ENCODE assay signal across 20 cellular contexts in the genomic region with DNA sequence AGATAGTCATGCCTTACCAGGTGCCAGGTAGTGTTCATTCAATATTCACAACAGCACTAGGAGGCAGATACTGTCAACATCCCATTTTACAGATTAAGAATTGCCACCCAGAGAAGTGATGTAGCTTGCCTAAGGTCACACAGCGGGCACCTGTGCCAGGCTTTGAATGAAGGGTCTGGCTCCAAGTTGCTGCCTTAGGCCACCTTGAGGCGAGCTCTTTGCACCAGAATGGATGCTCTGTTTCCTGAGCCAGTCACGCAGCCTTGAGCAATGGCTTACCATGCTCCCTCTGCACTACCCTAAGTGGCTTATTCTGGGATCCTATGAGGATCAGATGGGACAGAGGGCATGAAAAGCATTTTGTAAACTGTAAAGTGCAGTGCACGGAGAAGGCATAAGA. TPM values are rescaled to one million over a fixed set of nuclear protein-coding genes. Genes with fewer than 3 reads are reported as not detected.
"Had no signal": no experiment of that assay in that cellular context is flagged by ENCODE, and none has a peak within 500 bp of the region (broad histone marks: within the 10 kb centered on the region; RNA-seq: fewer than 3 reads in every experiment).

No MANE protein-coding gene starts in this region.

- H3K36me3 ChIP-seq: adrenal gland, Peyer's patch, SJSA1, WERI-Rb-1 had no signal

- H3K27me3 ChIP-seq: adrenal gland, Peyer's patch, SJSA1 had no signal

- H3K4me1 ChIP-seq: adrenal gland, Peyer's patch, SJSA1 had no signal

- H3K9me3 ChIP-seq: adrenal gland, Peyer's patch, SJSA1 had no signal

- H3K27ac ChIP-seq: adrenal gland, Peyer's patch, RWPE1, SJSA1, WERI-Rb-1 had no signal

- H3K4me3 ChIP-seq: adrenal gland, K562, Peyer's patch, SJSA1 had no signal

- DNase-seq: activated CD4-positive, alpha-beta T cell treated with anti-CD3 and anti-CD28 coated beads for 36 hours; activated CD8-positive, alpha-beta memory T cell treated with anti-CD3 and anti-CD28 coated beads, Interleukin-2, amount 50 U/mL, for 4 hours; activated CD8-positive, alpha-beta T cell treated with anti-CD3 and anti-CD28 coated beads for 36 hours; activated naive CD4-positive, alpha-beta T cell treated with anti-CD3 and anti-CD28 coated beads, Interleukin-2, amount 50 U/mL, for 16 hours; activated naive CD8-positive, alpha-beta T cell treated with anti-CD3 and anti-CD28 coated beads, Interleukin-2, amount 10 ng/mL, durations not matched to agents 7 days and 5 days; anterior cingulate cortex; caudate nucleus; NCI-H1092 treated with DMSO at 0.1 percent for 48 hours; NCI-H1417 treated with DMSO at 0.1 percent for 48 hours; NCI-H1694; NCI-H2029; NCI-H510A treated with DMSO at 0.1 percent for 48 hours; NCI-H774; Peyer's patch; SHP77; WERI-Rb-1 had no signal

- ATAC-seq: activated CD4-positive, alpha-beta T cell treated with anti-CD3 and anti-CD28 coated beads for 36 hours; activated CD8-positive, alpha-beta T cell treated with anti-CD3 and anti-CD28 coated beads for 36 hours had no signal

RNA-seq across cellular contexts. Expression of a gene that starts 25.1 kb away (rescaled TPM):
- total RNA-seq: activated CD4-positive, alpha-beta T cell treated with anti-CD3 and anti-CD28 coated beads for 36 hours had no signal
